32 cellular contexts compared by ENCODE assay signal in the genomic region with DNA sequence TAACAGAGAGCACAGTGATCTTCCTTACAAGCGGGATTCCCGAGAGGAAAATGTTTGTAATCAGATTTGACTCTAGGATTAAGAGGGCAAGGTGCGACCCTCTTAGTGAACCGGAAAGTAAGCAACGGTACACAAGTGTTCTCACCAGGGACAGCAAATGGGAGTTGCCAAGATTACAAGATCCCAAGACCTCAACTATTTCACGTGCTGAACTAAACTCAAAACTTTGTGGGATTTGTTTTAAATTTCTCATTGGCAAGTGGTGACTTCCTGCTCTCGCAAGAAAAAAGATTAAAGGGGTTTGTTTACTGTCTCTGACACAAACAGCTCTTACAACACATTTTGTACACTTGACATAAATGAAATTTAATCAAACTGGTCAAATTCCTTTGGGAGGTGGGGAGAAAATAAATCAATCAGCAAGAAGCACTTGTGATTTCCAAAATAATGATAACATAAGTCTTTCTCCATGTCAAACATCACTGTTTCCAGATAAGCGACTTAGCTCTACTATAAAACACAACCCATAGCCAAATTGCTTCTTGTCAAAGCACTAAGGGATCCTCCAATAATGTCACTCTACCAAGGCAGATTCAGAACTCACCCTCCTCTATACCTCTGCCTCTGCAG. TPM values are rescaled to one million over a fixed set of nuclear protein-coding genes. Genes with fewer than 3 reads are reported as not detected.
A peak's percentile ranks its signal among the peaks of the same experiment; 100 is the strongest.
DNase-seq lines count a peak whose midpoint lies in the region; ATAC-seq and TF ChIP-seq lines count a peak whose summit lies in the region.
"Had no signal": no experiment of that assay in that cellular context is flagged by ENCODE, and none has a peak within 500 bp of the region (broad histone marks: within the 10 kb centered on the region; RNA-seq: fewer than 3 reads in every experiment).

No MANE protein-coding gene starts in this region.

- POLR2A ChIA-PET in BJ (lab: Charles Lee), result no interaction called here

- H3K36me3 ChIP-seq in BJ (ENCODE audit: control insufficient read depth, insufficient read depth, low read length) (no peaks in the 10 kb centered on the region), KOPT-K1 (ENCODE audit: insufficient read depth, low read length) (no peaks in the 10 kb centered on the region), osteoblast (ENCODE audit: insufficient read depth, low read length) (no peaks in the 10 kb centered on the region)
- H3K36me3 ChIP-seq: BLaER1, lower lobe of right lung, right atrium auricular region, SJCRH30, uterus had no signal

- DNase-seq in BJ (ENCODE audit: low read depth) (peak; percentile 16), fibroblast of peridontal ligament (ENCODE audit: extremely low read depth) (peak; percentile 35), osteoblast (ENCODE audit: insufficient read length, low spot score, missing footprints) (peak; percentile 83), RPMI8226 (no peak), OCI-M2 (lab: John Stamatoyannopoulos, UW; ENCODE audit: unreplicated experiment) (no peak), cerebellar nuclear complex (lab: John Stamatoyannopoulos, UW) (no peak)
- DNase-seq: activated CD4-positive, alpha-beta T cell treated with anti-CD3 and anti-CD28 coated beads for 48 hours; activated CD8-positive, alpha-beta memory T cell treated with anti-CD3 and anti-CD28 coated beads for 24 hours; activated T-cell treated with anti-CD3 and anti-CD28 coated beads for 4 hours; DMS 273 treated with DMSO at 0.1 percent for 48 hours; effector memory CD4-positive, alpha-beta T cell; foreskin melanocyte; lower lobe of right lung; MV-4-11; NCI-H446; NCI-H748 treated with DMSO at 0.1 percent for 48 hours; SJCRH30; stimulated activated CD8-positive, alpha-beta memory T cell treated with anti-CD3 and anti-CD28 coated beads, Interleukin-4, amount 100 ng/mL, for 48 hours; T-helper 9 cell; uterus had no signal

- no peaks in the 10 kb centered on the region for H3K4me1 ChIP-seq in osteoblast (ENCODE audit: insufficient read depth, low read length)
- H3K4me1 ChIP-seq: lower lobe of right lung, parathyroid adenoma, right atrium auricular region, uterus had no signal

- CTCF ChIA-PET in BJ (lab: Yijun Ruan, JAX), result no interaction called here

- H2AFZ ChIP-seq in osteoblast (ENCODE audit: low read length), result peak overlapping the region; percentile 10
- H2AFZ ChIP-seq: parathyroid adenoma had no signal

- H3K79me2 ChIP-seq in osteoblast (ENCODE audit: insufficient read depth, low read length), result no peaks in the 10 kb centered on the region
- H3K79me2 ChIP-seq: parathyroid adenoma had no signal

- H3K9me3 ChIP-seq in KOPT-K1 (ENCODE audit: insufficient read depth, low read length, poor library complexity, severe bottlenecking) (no peaks in the 10 kb centered on the region), osteoblast (ENCODE audit: low read depth, low read length) (no peaks in the 10 kb centered on the region)
- H3K9me3 ChIP-seq: lower lobe of right lung, right atrium auricular region, SJCRH30, uterus had no signal

- peak overlapping the region; percentile 51 for H3K27ac ChIP-seq in KOPT-K1 (ENCODE audit: low read depth, low read length, poor library complexity, severe bottlenecking)
- H3K27ac ChIP-seq in osteoblast (ENCODE audit: low read depth, low read length), result no peak overlapping the region
- H3K27ac ChIP-seq: BLaER1, epithelial cell of prostate, lower lobe of right lung, parathyroid adenoma, right atrium auricular region, SJCRH30, uterus had no signal

- TF ChIP-seq CTCF in BJ (IDR thresholded peaks at IDR 0.05; ENCODE audit: insufficient read depth, low read depth, low read length), result no peak
- no peak for TF ChIP-seq CTCF in osteoblast (IDR thresholded peaks at IDR 0.05; ENCODE audit: extremely low read depth, low read depth, low read length)

- H4K20me1 ChIP-seq in osteoblast (ENCODE audit: insufficient read depth, low read length), result no peaks in the 10 kb centered on the region
- H4K20me1 ChIP-seq: BLaER1 had no signal

- H3K4me2 ChIP-seq in osteoblast (ENCODE audit: insufficient read depth, low read length), result no peak overlapping the region
- H3K4me2 ChIP-seq: BLaER1 had no signal

- H3K27me3 ChIP-seq in BJ (ENCODE audit: control insufficient read depth, insufficient read depth, low read length), result no peaks in the 10 kb centered on the region
- H3K27me3 ChIP-seq in osteoblast (ENCODE audit: insufficient read depth, low read length), result no peaks in the 10 kb centered on the region
- H3K27me3 ChIP-seq: BLaER1, right atrium auricular region, SJCRH30, uterus had no signal

- ATAC-seq in GM19035 (IDR thresholded peaks at IDR 0.05; ENCODE audit: unreplicated experiment), result no peak
- ATAC-seq: activated naive CD4-positive, alpha-beta T cell treated with anti-CD3 and anti-CD28 coated beads, Interleukin-2, amount 50 U/mL, for 72 hours; lower lobe of right lung; natural killer cell treated with Interleukin-12 subunit alpha and Interleukin-12 subunit beta and Interleukin-15 and Interleukin-18, amount 100 ng/mL, for 72 hours had no signal

- H3K4me3 ChIP-seq in BJ (ENCODE audit: low read depth, low read length) (no peak overlapping the region), osteoblast (ENCODE audit: insufficient read depth, low read length) (no peak overlapping the region)
- H3K4me3 ChIP-seq: BLaER1, lower lobe of right lung, right atrium auricular region, SJCRH30, uterus had no signal

RNA-seq across cellular contexts. Expression of a gene that starts 2.3 kb away (rescaled TPM):
- polyA plus RNA-seq in BJ (2011; rRNA removed), result 0.15 TPM in 2 replicates
- 0.28 TPM in 1 of 2 replicates, not detected in the other for polyA minus RNA-seq in BJ (2011; rRNA and poly(A)+ RNA removed)
- total RNA-seq in osteoblast, result not detected in 2 replicates
- total RNA-seq: A673; activated naive CD4-positive, alpha-beta T cell treated with anti-CD3 and anti-CD28 coated beads, Interleukin-2, amount 50 U/mL, for 72 hours; HFFc6; lower lobe of right lung; mononuclear cell; natural killer cell treated with Interleukin-12 subunit alpha and Interleukin-12 subunit beta and Interleukin-15 and Interleukin-18, amount 100 ng/mL, for 72 hours; RPMI7951; SJCRH30 had no signal

Comparison
In these comparisons a context has a peak if more than half of its experiments do, and no peak if none do; other contexts are left out.
1. DNase-seq: peak in BJ (single experiment), fibroblast of peridontal ligament (single experiment) and osteoblast (single experiment); none in RPMI8226 (single experiment), OCI-M2 (single experiment) and cerebellar nuclear complex (0 of 2).